16 cellular contexts compared by ENCODE assay signal in the genomic region with DNA sequence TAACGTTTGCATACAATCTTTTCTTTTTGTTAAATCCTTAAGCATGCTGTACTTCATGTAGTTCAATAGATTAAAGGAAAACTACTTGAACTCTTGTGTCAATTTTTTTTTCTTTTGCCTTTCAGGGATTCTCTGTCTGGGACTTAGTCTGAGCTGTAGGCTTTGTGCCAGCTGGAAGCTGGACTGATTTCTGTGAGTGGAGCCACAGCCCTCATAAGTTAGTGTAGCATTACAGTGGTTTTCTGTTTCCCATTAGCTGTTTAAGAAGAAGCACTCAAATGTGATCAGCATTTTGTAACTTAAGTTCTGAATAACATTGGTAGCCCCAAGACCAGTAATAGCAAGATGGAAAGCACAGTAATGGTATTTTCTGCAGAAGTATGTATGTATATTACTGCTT.
DNase-seq lines count a peak whose midpoint lies in the region; TF ChIP-seq lines count a peak whose summit lies in the region.
"Had no signal": no experiment of that assay in that cellular context is flagged by ENCODE, and none has a peak within 500 bp of the region (broad histone marks: within the 10 kb centered on the region; RNA-seq: fewer than 3 reads in every experiment).

No MANE protein-coding gene starts in this region.

- no peaks in the 10 kb centered on the region for H3K79me2 ChIP-seq in hepatocyte

- H3K36me3 ChIP-seq in A673 (ENCODE audit: insufficient read depth, low read length, poor library complexity, severe bottlenecking) (no peaks in the 10 kb centered on the region), hepatocyte (replicated peaks; ENCODE audit: insufficient read depth, low read depth) (no peaks in the 10 kb centered on the region), Peyer's patch (no peaks in the 10 kb centered on the region)
- H3K36me3 ChIP-seq: BLaER1 had no signal

- no peaks in the 10 kb centered on the region for H3K4me1 ChIP-seq in A673 (ENCODE audit: insufficient read depth, low read length, poor library complexity, severe bottlenecking)
- no peaks in the 10 kb centered on the region for H3K4me1 ChIP-seq in hepatocyte (ENCODE audit: insufficient read depth)
- no peaks in the 10 kb centered on the region for H3K4me1 ChIP-seq in Peyer's patch
- H3K4me1 ChIP-seq: BLaER1 had no signal

- 59% methylated on average over 1 of the region's 1 CpG for WGBS in hepatocyte (ENCODE audit: low lambda C conversion rate, missing lambda C conversion rate)

- H3K27me3 ChIP-seq in A673 (replicated peaks; ENCODE audit: insufficient read depth, low read depth, low read length, poor library complexity) (no peaks in the 10 kb centered on the region), hepatocyte (no peaks in the 10 kb centered on the region), Peyer's patch (no peaks in the 10 kb centered on the region)
- H3K27me3 ChIP-seq: BLaER1 had no signal

- no peak overlapping the region for H2AFZ ChIP-seq in hepatocyte

- H3K9me2 ChIP-seq in hepatocyte (replicated peaks; ENCODE audit: insufficient read depth): no peaks in the 10 kb centered on the region

- POLR2A ChIA-PET in A673 (lab: Charles Lee; ENCODE audit: low non-redundant PET): no interaction called here

- CTCF ChIA-PET in A673 (lab: Charles Lee): no interaction called here

- H3K4me3 ChIP-seq in A673 (ENCODE audit: low read depth, low read length, poor library complexity, severe bottlenecking) (no peak overlapping the region), hepatocyte (no peak overlapping the region), Peyer's patch (no peak overlapping the region)
- H3K4me3 ChIP-seq: BLaER1, lung had no signal

- DNase-seq in A673 (ENCODE audit: low spot score) (peak; percentile 2), H4 (ENCODE audit: low spot score) (peak; percentile 58), astrocyte of the hippocampus (ENCODE audit: low read depth, low spot score) (peak; percentile 90), hepatocyte (ENCODE audit: low spot score) (peak; percentile 41), GM10266 (ENCODE audit: extremely low spot score) (no peak), NCI-H1436 (lab: John Stamatoyannopoulos, UW) (no peak), COR-L47 (lab: John Stamatoyannopoulos, UW) (no peak), Peyer's patch (no peak)
- DNase-seq: activated gamma-delta T cell; NCI-H1092; posterior cingulate gyrus; stimulated activated CD4-positive, alpha-beta T cell treated with anti-CD3 and anti-CD28 coated beads, Interleukin-2, amount 100 ng/mL, for 48 hours; stimulated activated naive CD4-positive, alpha-beta T cell; T-helper 2 cell had no signal

- no peak overlapping the region for H3K4me2 ChIP-seq in hepatocyte
- H3K4me2 ChIP-seq: BLaER1 had no signal

- no peak for TF ChIP-seq POLR2A in Peyer's patch (IDR thresholded peaks at IDR 0.05)

- intact Hi-C loops in A673 (cut with micrococcal nuclease; ENCODE audit: unreplicated experiment): no loop called here

- H3K9me3 ChIP-seq in A673 (ENCODE audit: low read depth, low read length, poor library complexity, severe bottlenecking) (no peaks in the 10 kb centered on the region), hepatocyte (ENCODE audit: low read depth) (no peaks in the 10 kb centered on the region), Peyer's patch (no peaks in the 10 kb centered on the region)
- H3K9me3 ChIP-seq: BLaER1 had no signal

- H3K27ac ChIP-seq in A673 (ENCODE audit: low read depth, low read length, poor library complexity, severe bottlenecking): no peak overlapping the region
- no peak overlapping the region for H3K27ac ChIP-seq in hepatocyte
- no peak overlapping the region for H3K27ac ChIP-seq in Peyer's patch
- H3K27ac ChIP-seq: BLaER1 had no signal

- BruUV-seq in A673 (replicated peaks; lab: Mats Ljungman, UMichigan): no TSS peak

- TF ChIP-seq CTCF in A673 (conservative IDR thresholded peaks at IDR 0.05; ENCODE audit: low read depth, low read length) (no peak), hepatocyte (IDR thresholded peaks at IDR 0.05; ENCODE audit: poor library complexity) (no peak), GM10266 (IDR thresholded peaks at IDR 0.05; ENCODE audit: control insufficient read depth, insufficient read depth, low read depth, missing control alignments) (no peak), Peyer's patch (IDR thresholded peaks at IDR 0.05) (no peak)

- H4K20me1 ChIP-seq in hepatocyte (ENCODE audit: insufficient read depth, poor library complexity, severe bottlenecking): no peaks in the 10 kb centered on the region
- H4K20me1 ChIP-seq: BLaER1 had no signal

Comparison
In these comparisons a context has a peak if more than half of its experiments do, and no peak if none do; other contexts are left out.
1. DNase-seq: peak in A673 (single experiment), H4 (single experiment), astrocyte of the hippocampus (single experiment) and hepatocyte (single experiment); none in GM10266 (single experiment), NCI-H1436 (single experiment), COR-L47 (single experiment) and Peyer's patch (0 of 3).